11 cellular contexts compared by ENCODE assay signal in genomic region chr1:23594927-23595353, GRCh38. TPM values are rescaled to one million over a fixed set of nuclear protein-coding genes. Genes with fewer than 3 reads are reported as not detected.
DNase-seq lines count a peak whose midpoint lies in the region; ATAC-seq, FAIRE-seq and TF ChIP-seq lines count a peak whose summit lies in the region.
"Had no signal": no experiment of that assay in that cellular context is flagged by ENCODE, and none has a peak within 500 bp of the region (broad histone marks: within the 10 kb centered on the region; RNA-seq: fewer than 3 reads in every experiment).

No MANE protein-coding gene starts in this region.

- no peak for TF ChIP-seq CTCF in GM23338 (conservative IDR thresholded peaks at IDR 0.05; ENCODE audit: low read depth in 2 of 2)

- 0 out of 2 replicates have a peak, but pooled peaks cover 7% of the 10 kb centered on the region for H3K9me2 ChIP-seq in GM23338 (ENCODE audit: insufficient read depth)

- no peaks in the 10 kb centered on the region; the same call in 2 of the 3 replicates for H3K36me3 Mint-ChIP-seq in GM23338 (ENCODE audit: low read depth)

- H3K4me3 ChIP-seq in GM23338: no peak overlapping the region
- H3K4me3 ChIP-seq in mesendoderm (ENCODE audit: low read length): no peak overlapping the region
- H3K4me3 ChIP-seq: smooth muscle cell had no signal

- no peaks in the 10 kb centered on the region for H3K36me3 ChIP-seq in GM23338 (ENCODE audit: insufficient read depth)
- no peaks in the 10 kb centered on the region for H3K36me3 ChIP-seq in mesendoderm (ENCODE audit: control insufficient read depth, insufficient read depth, low read length)

- no peak overlapping the region for H4K5ac ChIP-seq in mesendoderm (ENCODE audit: low read length)

- H3K4me1 ChIP-seq in GM23338 (ENCODE audit: insufficient read depth) (peaks cover 54% of the 10 kb centered on the region), mesendoderm (ENCODE audit: control insufficient read depth, low read depth, low read length) (peaks cover 22% of the 10 kb centered on the region)

- no peak overlapping the region for H3K27ac Mint-ChIP-seq in GM23338

- peak overlapping the region; percentile 74 for H3K4ac ChIP-seq in mesendoderm (ENCODE audit: low read depth, low read length)

- peaks cover 30% of the 10 kb centered on the region for H3F3A ChIP-seq in GM23338 (replicated peaks; ENCODE audit: low read depth)

- H4K8ac ChIP-seq in mesendoderm (ENCODE audit: low read depth, low read length): no peak overlapping the region

- peak overlapping the region; percentile 68 for H3K23ac ChIP-seq in mesendoderm (ENCODE audit: low read length)

- ATAC-seq in GM23338 (no peak), HG03159 (IDR thresholded peaks at IDR 0.05; ENCODE audit: unreplicated experiment) (no peak), Right ventricle myocardium inferior (no peak)

- no peaks in the 10 kb centered on the region for H3K79me1 ChIP-seq in mesendoderm (ENCODE audit: low read length)

- H3K27ac ChIP-seq in GM23338 (ENCODE audit: low read depth) (no peak overlapping the region), mesendoderm (ENCODE audit: low read depth, low read length) (peak overlapping the region; percentile 35)

- peak; percentile 73 for DNase-seq in Caki2 (ENCODE audit: low read depth)
- no peak for DNase-seq in GM23338 (ENCODE audit: low spot score)
- peak; percentile 18 for DNase-seq in SKM-1 (lab: John Stamatoyannopoulos, UW; ENCODE audit: unreplicated experiment)
- DNase-seq in mesendoderm: no peak
- no peak for DNase-seq in urothelium cell line (ENCODE audit: low spot score)
- no peak for DNase-seq in stimulated activated naive CD4-positive, alpha-beta T cell (lab: John Stamatoyannopoulos, UW)
- DNase-seq in Right ventricle myocardium inferior (ENCODE audit: missing footprints): no peak
- DNase-seq: NCI-H2081, SIG-M5 had no signal

- peak overlapping the region; percentile 65 for H2BK120ac ChIP-seq in mesendoderm (ENCODE audit: low read depth, low read length)

- FAIRE-seq in urothelium cell line (lab: Jason Lieb, UNC): no peak

- peaks cover 11% of the 10 kb centered on the region for H3K27me3 Mint-ChIP-seq in GM23338 (ENCODE audit: insufficient read depth, low read depth, poor library complexity)

- no peaks in the 10 kb centered on the region for H3K79me2 ChIP-seq in GM23338 (replicated peaks; ENCODE audit: insufficient read depth)
- no peaks in the 10 kb centered on the region for H3K79me2 ChIP-seq in mesendoderm (ENCODE audit: control insufficient read depth, insufficient read depth, low read length)

- no peaks in the 10 kb centered on the region for H3K9me3 Mint-ChIP-seq in GM23338

- in situ Hi-C loops in Caki2 (cut with HindIII; ENCODE audit: low pct_unique_long_range_greater_than_20kb, low sequenced_read_pairs): no loop called here

- WGBS in mesendoderm (ENCODE audit: extremely low coverage, insufficient coverage, low lambda C conversion rate): no CpG with 5 or more reads among the region's 7 CpGs

- intact Hi-C loops in Right ventricle myocardium inferior (cut with DNase I): no loop called here

- peak overlapping the region; percentile 96 for H2AK5ac ChIP-seq in mesendoderm (ENCODE audit: low read length)

- no peak overlapping the region for H2BK15ac ChIP-seq in mesendoderm (replicated peaks; ENCODE audit: low read depth)

- H3K27me3 ChIP-seq in GM23338 (ENCODE audit: insufficient read depth): no peaks in the 10 kb centered on the region
- H3K27me3 ChIP-seq in mesendoderm (ENCODE audit: insufficient read depth, low read length, poor library complexity): no peaks in the 10 kb centered on the region

- H2BK5ac ChIP-seq in mesendoderm (ENCODE audit: low read length): peak overlapping the region; percentile 83

- peak overlapping the region; percentile 36 for H3K9ac ChIP-seq in mesendoderm (ENCODE audit: low read length)

- H3K4me1 Mint-ChIP-seq in GM23338: peaks cover 59% of the 10 kb centered on the region

- H3K18ac ChIP-seq in mesendoderm (ENCODE audit: low read length): no peak overlapping the region

- H4K20me1 ChIP-seq in GM23338 (replicated peaks; ENCODE audit: insufficient read depth): no peaks in the 10 kb centered on the region

- no peak overlapping the region for H3K4me3 Mint-ChIP-seq in GM23338

- no peak overlapping the region for H3K4me2 ChIP-seq in GM23338
- H3K4me2 ChIP-seq in mesendoderm (ENCODE audit: low read length): no peak overlapping the region
- H3K4me2 ChIP-seq: smooth muscle cell had no signal

- peak overlapping the region; percentile 15; the same call in 1 of the 2 replicates for H2AFZ ChIP-seq in GM23338

- H3K56ac ChIP-seq in mesendoderm (ENCODE audit: low read length): peak overlapping the region; percentile 69

TF ChIP-seq in GM23338, 12 proteins besides CTCF, POLR2A, EP300 and RAD21 (continues in another document):
- no peak for TF ChIP-seq NANOG (IDR thresholded peaks at IDR 0.05; ENCODE audit: borderline replicate concordance)
- TF ChIP-seq EZH2phosphoT487 (IDR thresholded peaks at IDR 0.05; ENCODE audit: unreplicated experiment): no peak
- no peak for TF ChIP-seq ZNF331 (CRISPR knock-in tag; IDR thresholded peaks at IDR 0.05; ENCODE audit: low read depth)
- TF ChIP-seq JUNB (IDR thresholded peaks at IDR 0.05; ENCODE audit: unreplicated experiment): no peak
- TF ChIP-seq REST (IDR thresholded peaks at IDR 0.05; ENCODE audit: unreplicated experiment): no peak
- TF ChIP-seq ETS1 (IDR thresholded peaks at IDR 0.05): no peak
- no peak for TF ChIP-seq CREB1 (CRISPR knock-in tag; IDR thresholded peaks at IDR 0.05; ENCODE audit: low read depth)
- no peak for TF ChIP-seq ZNF114 (CRISPR knock-in tag; IDR thresholded peaks at IDR 0.05)
- no peak for TF ChIP-seq EZH2 (IDR thresholded peaks at IDR 0.05; ENCODE audit: low read depth, unreplicated experiment)

RNA-seq across cellular contexts. Expression of gene ID3, which starts 35.6 kb away (rescaled TPM):
- 460 and 470 TPM in 2 replicates for total RNA-seq in Caki2 (2014; rRNA removed; shearing (Covaris generic); ENCODE audit: low replicate concordance)
- 153 and 164 TPM in 2 replicates for total RNA-seq in GM23338 (2014; rRNA removed; shearing (Covaris generic))
- 330 and 345 TPM in 2 replicates for polyA plus RNA-seq in GM23338 (2016; fragmentation: Nextera tagmentation; extraction: Ambion mirVana)
- 209 TPM for polyA plus RNA-seq in mesendoderm (2013, experiment 1 of 2)
- 208 TPM for polyA plus RNA-seq in mesendoderm (2013, experiment 2 of 2)
- total RNA-seq in Right ventricle myocardium inferior: 90.3 TPM

Comparison
In these comparisons a context has a peak if more than half of its experiments do, and no peak if none do; other contexts are left out.
1. DNase-seq: peak in Caki2 (single experiment) and SKM-1 (single experiment); none in GM23338 (single experiment), mesendoderm (single experiment), urothelium cell line (single experiment), stimulated activated naive CD4-positive, alpha-beta T cell (0 of 6) and Right ventricle myocardium inferior (single experiment).